ENCODE assay signal across 22 cellular contexts in genomic region chr16:82664181-82664580, GRCh38. TPM values are rescaled to one million over a fixed set of nuclear protein-coding genes. Genes with fewer than 3 reads are reported as not detected.
DNase-seq lines count a peak whose midpoint lies in the region; ATAC-seq and TF ChIP-seq lines count a peak whose summit lies in the region.
"Had no signal": no experiment of that assay in that cellular context is flagged by ENCODE, and none has a peak within 500 bp of the region (broad histone marks: within the 10 kb centered on the region; RNA-seq: fewer than 3 reads in every experiment).

No MANE protein-coding gene starts in this region.

- H3K23ac ChIP-seq in IMR-90 (ENCODE audit: low read depth, low read length): no peak overlapping the region
- H3K23ac ChIP-seq in mesenchymal stem cell (ENCODE audit: low read length in 2 of 2): no peak overlapping the region

- 0 out of 2 replicates have a peak overlapping the region, but pooled peaks have one; percentile 17 for H3K14ac ChIP-seq in IMR-90 (replicated peaks; ENCODE audit: low read depth, low read length)
- H3K14ac ChIP-seq in mesenchymal stem cell (ENCODE audit: low read length in 2 of 2): no peak overlapping the region

- DNase-seq in IMR-90 (no peak), mesenchymal stem cell (no peak), putamen (ENCODE audit: low spot score) (peak; percentile 44), aorta (no peak), SW480 (ENCODE audit: low spot score) (no peak), NCI-H1417 (lab: John Stamatoyannopoulos, UW) (no peak)
- DNase-seq: 8988T; ACHN; BE2C; C1 segment of cervical spinal cord; CD4-positive, alpha-beta memory T cell; CD4-positive, CD25-positive, alpha-beta regulatory T cell; CD8-positive, alpha-beta memory T cell; COR-L47; DMS 273 treated with DMSO at 0.1 percent for 48 hours; DMS153; DMS53; DMS79; DND-41; EL; GDM1 had no signal

- in situ Hi-C loops in IMR-90 (cut with MboI; ENCODE audit: low sequenced_read_pairs): no loop called here

- H2AFZ ChIP-seq in IMR-90 (replicated peaks; ENCODE audit: low read length, poor library complexity) (no peak overlapping the region), mesenchymal stem cell (ENCODE audit: low read depth, low read length) (no peak overlapping the region)

- H2AK9ac ChIP-seq in IMR-90 (replicated peaks; ENCODE audit: low read depth, low read length, poor library complexity): no peak overlapping the region

- H3K4me1 ChIP-seq in IMR-90 (ENCODE audit: control insufficient read depth, insufficient read depth, low read length) (peaks cover 2% of the 10 kb centered on the region), mesenchymal stem cell (ENCODE audit: control insufficient read depth, insufficient read depth, low read depth, low read length) (peaks cover 2% of the 10 kb centered on the region), aorta (ENCODE audit: control insufficient read depth in 1 of 2, insufficient read depth in 2 of 2, low read length in 2 of 2) (no peaks in the 10 kb centered on the region)
- H3K4me1 ChIP-seq: BE2C, BLaER1 had no signal

- H4K91ac ChIP-seq in IMR-90 (ENCODE audit: insufficient read depth, low read depth, low read length): no peak overlapping the region
- peak overlapping the region; percentile 36 for H4K91ac ChIP-seq in mesenchymal stem cell (ENCODE audit: low read length)

- H3K4ac ChIP-seq in IMR-90 (ENCODE audit: low read depth, low read length) (no peak overlapping the region), mesenchymal stem cell (ENCODE audit: low read depth in 1 of 2, low read length in 2 of 2) (no peak overlapping the region)

- H3K79me1 ChIP-seq in IMR-90 (ENCODE audit: low read depth in 1 of 2, low read length in 2 of 2): peaks cover 22 to 80% of the 10 kb centered on the region in 2 experiments
- peaks cover 35% of the 10 kb centered on the region for H3K79me1 ChIP-seq in mesenchymal stem cell (replicated peaks; ENCODE audit: low read length, poor library complexity, severe bottlenecking)

- H3K9me3 ChIP-seq in IMR-90 (ENCODE audit: control insufficient read depth, insufficient read depth, low read length) (no peaks in the 10 kb centered on the region), mesenchymal stem cell (ENCODE audit: control insufficient read depth, low read length) (no peaks in the 10 kb centered on the region), aorta (ENCODE audit: control insufficient read depth, low read length) (no peaks in the 10 kb centered on the region)
- H3K9me3 ChIP-seq: BE2C, BLaER1 had no signal

- TF ChIP-seq RAD21 in IMR-90 (IDR thresholded peaks at IDR 0.05; ENCODE audit: low read length): no peak

- H3K36me3 ChIP-seq in IMR-90 (ENCODE audit: control insufficient read depth, insufficient read depth, low read length) (no peaks in the 10 kb centered on the region), mesenchymal stem cell (ENCODE audit: control insufficient read depth in 1 of 2, insufficient read depth in 2 of 2, low read depth in 1 of 2, low read length in 2 of 2) (no peaks in the 10 kb centered on the region), aorta (ENCODE audit: control insufficient read depth in 1 of 2, insufficient read depth in 2 of 2, low read length in 1 of 2) (no peaks in the 10 kb centered on the region)
- H3K36me3 ChIP-seq: BE2C, BLaER1 had no signal

- no peak for TF ChIP-seq POLR2A in IMR-90 (IDR thresholded peaks at IDR 0.05; ENCODE audit: low read depth, low read length)

- no peak overlapping the region for H3K56ac ChIP-seq in IMR-90 (ENCODE audit: extremely low read depth, insufficient read depth, low read length)

- no TSS peak for BruUV-seq in IMR-90 (replicated peaks; lab: Mats Ljungman, UMichigan)

- no peak overlapping the region for H3K9ac ChIP-seq in IMR-90 (ENCODE audit: low read depth, low read length)
- no peak overlapping the region for H3K9ac ChIP-seq in mesenchymal stem cell (ENCODE audit: low read length)
- H3K9ac ChIP-seq: BLaER1 had no signal

- H2AK5ac ChIP-seq in IMR-90 (ENCODE audit: low read depth, low read length) (peak overlapping the region; percentile 13; the same call in 1 of the 2 replicates), mesenchymal stem cell (ENCODE audit: low read length, severe bottlenecking) (no peak overlapping the region)

- dilution Hi-C loops in IMR-90 (cut with HindIII; ENCODE audit: low sequenced_read_pairs, unreplicated experiment): no loop called here

- WGBS in IMR-90 (ENCODE audit: extremely low coverage in 2 of 2, insufficient read length in 1 of 2), 2 experiments: no CpG with 5 or more reads among the region's 2 CpGs
- WGBS in mesenchymal stem cell: 98% methylated on average over 2 of the region's 2 CpGs
- WGBS in aorta, 2 donors: 91 to 97% methylated on average over 2 of the region's 2 CpGs

- no peak for TF ChIP-seq CTCF in IMR-90 (conservative IDR thresholded peaks at IDR 0.05; ENCODE audit: low read depth, low read length)

- H4K20me1 ChIP-seq in IMR-90 (ENCODE audit: insufficient read depth, low read length): no peaks in the 10 kb centered on the region
- H4K20me1 ChIP-seq: BLaER1 had no signal

- H2BK12ac ChIP-seq in mesenchymal stem cell (ENCODE audit: low read length in 2 of 2): no peak overlapping the region

- no peak overlapping the region for H2BK20ac ChIP-seq in IMR-90 (ENCODE audit: low read depth, low read length)

- no peaks in the 10 kb centered on the region for H3K27me3 ChIP-seq in IMR-90 (ENCODE audit: control insufficient read depth, insufficient read depth, low read length)
- H3K27me3 ChIP-seq in mesenchymal stem cell (ENCODE audit: control insufficient read depth in 1 of 2, insufficient read depth in 1 of 2, low read length in 2 of 2): no peaks in the 10 kb centered on the region
- no peaks in the 10 kb centered on the region for H3K27me3 ChIP-seq in aorta (ENCODE audit: control insufficient read depth in 1 of 2, insufficient read depth in 2 of 2, low read length in 1 of 2)
- H3K27me3 ChIP-seq: BE2C, BLaER1 had no signal

- H2BK15ac ChIP-seq in IMR-90 (ENCODE audit: low read depth, low read length) (no peak overlapping the region), mesenchymal stem cell (ENCODE audit: low read depth, poor library complexity, severe bottlenecking) (no peak overlapping the region)

- H3K4me3 ChIP-seq in IMR-90 (ENCODE audit: insufficient read depth, low read depth, low read length) (no peak overlapping the region), mesenchymal stem cell (ENCODE audit: insufficient read depth in 1 of 2, low read depth in 1 of 2, low read length in 2 of 2) (no peak overlapping the region), aorta (ENCODE audit: low read length in 2 of 2) (no peak overlapping the region)
- H3K4me3 ChIP-seq: BLaER1 had no signal

- H2BK120ac ChIP-seq in IMR-90 (ENCODE audit: low read depth, low read length) (no peak overlapping the region), mesenchymal stem cell (ENCODE audit: low read depth, low read length) (no peak overlapping the region)

- CTCF ChIA-PET in IMR-90 (lab: Yijun Ruan, JAX): no interaction called here

- no peak overlapping the region for H4K5ac ChIP-seq in IMR-90 (ENCODE audit: low read depth, low read length)

- intact Hi-C loops in IMR-90 (cut with micrococcal nuclease): no loop called here
- intact Hi-C loops in aorta (cut with DNase I): no loop called here

- no peak overlapping the region for H3K4me2 ChIP-seq in IMR-90 (ENCODE audit: low read depth, low read length)
- no peak overlapping the region for H3K4me2 ChIP-seq in mesenchymal stem cell (ENCODE audit: low read length, poor library complexity, severe bottlenecking)
- H3K4me2 ChIP-seq: BLaER1 had no signal

- ATAC-seq in IMR-90 (ENCODE audit: low read depth) (no peak), aorta (ENCODE audit: low FRiP score) (no peak)

- H3K18ac ChIP-seq in IMR-90 (ENCODE audit: low read depth, low read length): no peak overlapping the region
- no peak overlapping the region for H3K18ac ChIP-seq in mesenchymal stem cell (ENCODE audit: low read depth in 1 of 2, low read length in 2 of 2)

- no peak overlapping the region for H2BK5ac ChIP-seq in IMR-90 (ENCODE audit: low read depth, low read length, poor library complexity, severe bottlenecking)
- no peak overlapping the region for H2BK5ac ChIP-seq in mesenchymal stem cell (ENCODE audit: low read depth, low read length, poor library complexity, severe bottlenecking)

- H3K27ac ChIP-seq in IMR-90 (ENCODE audit: insufficient read depth, low read length): no peak overlapping the region
- no peak overlapping the region for H3K27ac ChIP-seq in mesenchymal stem cell (ENCODE audit: low read length, poor library complexity, severe bottlenecking)
- H3K27ac ChIP-seq in aorta (ENCODE audit: low read depth in 1 of 2, low read length in 2 of 2): no peak overlapping the region
- H3K27ac ChIP-seq: BLaER1 had no signal

- POLR2A ChIA-PET in IMR-90 (lab: Charles Lee; ENCODE audit: unreplicated experiment): no interaction called here

- H4K8ac ChIP-seq in IMR-90 (ENCODE audit: low read depth in 2 of 2, low read length in 2 of 2) (no peak overlapping the region; a peak in 1 of 4 replicates), mesenchymal stem cell (ENCODE audit: low read length) (no peak overlapping the region)

- H3K9me1 ChIP-seq in IMR-90 (ENCODE audit: insufficient read depth, low read length): peaks cover 4% of the 10 kb centered on the region; the same call in 1 of the 2 replicates

TF ChIP-seq in IMR-90, 13 proteins besides CTCF, POLR2A, EP300 and RAD21 (continues in another document):
- TF ChIP-seq MAFK (IDR thresholded peaks at IDR 0.05; ENCODE audit: low read depth, low read length) (no peak), USF2 (IDR thresholded peaks at IDR 0.05; ENCODE audit: low read depth, low read length) (no peak), CEBPB (IDR thresholded peaks at IDR 0.05; ENCODE audit: low read depth, low read length) (no peak), SMC3 (IDR thresholded peaks at IDR 0.05; ENCODE audit: low read depth, low read length) (no peak), FOS (IDR thresholded peaks at IDR 0.05; ENCODE audit: low read depth, low read length) (no peak), CHD1 (IDR thresholded peaks at IDR 0.05; ENCODE audit: low read depth, low read length) (no peak), MAZ (IDR thresholded peaks at IDR 0.05; ENCODE audit: borderline replicate concordance, low read depth, low read length) (no peak), NFE2L2 (IDR thresholded peaks at IDR 0.05; ENCODE audit: low read depth, low read length) (no peak)

RNA-seq across cellular contexts. Expression of gene CDH13, which starts 37.4 kb away (rescaled TPM):
- total RNA-seq in IMR-90 (2012; rRNA removed) (45.8 and 74.7 TPM in 2 replicates), aorta (100 to 1,000 TPM; 159 to 265 TPM)
- polyA plus RNA-seq in IMR-90 (2012; rRNA removed) (59.5 and 61.6 TPM in 2 replicates), aorta (100 to 1,000 TPM in 1 of 2 donors, 10 to 100 TPM in 1; 58.9 to 157 TPM)
- 45.8 and 46.1 TPM in 2 replicates for polyA plus RNA-seq in IMR-90 (2012; cell fraction: cytosol; rRNA removed)
- polyA plus RNA-seq in IMR-90 (2012; cell fraction: nucleus; rRNA removed; ENCODE audit: low replicate concordance): 15.1 and 31.6 TPM in 2 replicates
- 107 TPM for polyA plus RNA-seq in mesenchymal stem cell (2013, experiment 1 of 2)
- 102 TPM for polyA plus RNA-seq in mesenchymal stem cell (2013, experiment 2 of 2)
- total RNA-seq: CD4-positive, alpha-beta memory T cell; CD4-positive, CD25-positive, alpha-beta regulatory T cell; CD8-positive, alpha-beta memory T cell had no signal
- polyA plus RNA-seq: CD4-positive, alpha-beta memory T cell; CD4-positive, CD25-positive, alpha-beta regulatory T cell; CD8-positive, alpha-beta memory T cell had no signal
